ENCODE assay signal across 7 cellular contexts in genomic region chrX:39859991-39860861, GRCh38.
A peak's percentile ranks its signal among the peaks of the same experiment; 100 is the strongest.
DNase-seq lines count a peak whose midpoint lies in the region; ATAC-seq and TF ChIP-seq lines count a peak whose summit lies in the region.

No MANE protein-coding gene starts in this region.

- H3K27me3 Mint-ChIP-seq in CD14-positive monocyte (ENCODE audit: low read depth in 3 of 3) = peaks cover 0 to 6% (median 0%) of the 10 kb centered on the region in 3 donors

- TF ChIP-seq POLR2A in GM18526 (IDR thresholded peaks at IDR 0.05; ENCODE audit: extremely low read depth, insufficient read length) = peak; percentile 6

- peak; percentile 63 for ATAC-seq in HG02642 (IDR thresholded peaks at IDR 0.05; ENCODE audit: poor library complexity, unreplicated experiment)
- ATAC-seq in esophagus mucosa = peak; percentile 23

- peaks cover 0 to 7% (median 0%) of the 10 kb centered on the region in 7 donors for H3K9me3 Mint-ChIP-seq in CD14-positive monocyte

- intact Hi-C loops in CD14-positive monocyte (cut with micrococcal nuclease) = no loop called here

- no peak overlapping the region for H3K27ac Mint-ChIP-seq in CD14-positive monocyte

- peak; percentile 12 for DNase-seq in NCI-H2029 treated with DMSO at 0.1 percent for 48 hours (lab: John Stamatoyannopoulos, UW)
- DNase-seq in activated CD4-positive, alpha-beta T cell treated with anti-CD3 and anti-CD28 coated beads, Interleukin-2, amount 50 U/mL, for 1 hour = peak; percentile 66
- peak; percentile 79 to 80 for DNase-seq in stimulated activated CD4-positive, alpha-beta T cell treated with anti-CD3 and anti-CD28 coated beads, Interleukin-2, amount 100 ng/mL, for 24 hours
- DNase-seq in CD14-positive monocyte (ENCODE audit: low spot score) = no peak

- TF ChIP-seq CTCF in CD14-positive monocyte (IDR thresholded peaks at IDR 0.05) = no peak

- H3K4me3 Mint-ChIP-seq in CD14-positive monocyte = peak overlapping the region in 1 of 2 donors; percentile 39

- no peaks in the 10 kb centered on the region for H3K36me3 Mint-ChIP-seq in CD14-positive monocyte

- peaks cover 29% of the 10 kb centered on the region for H3K4me1 Mint-ChIP-seq in CD14-positive monocyte
